14 cellular contexts compared by ENCODE assay signal in the genomic region with DNA sequence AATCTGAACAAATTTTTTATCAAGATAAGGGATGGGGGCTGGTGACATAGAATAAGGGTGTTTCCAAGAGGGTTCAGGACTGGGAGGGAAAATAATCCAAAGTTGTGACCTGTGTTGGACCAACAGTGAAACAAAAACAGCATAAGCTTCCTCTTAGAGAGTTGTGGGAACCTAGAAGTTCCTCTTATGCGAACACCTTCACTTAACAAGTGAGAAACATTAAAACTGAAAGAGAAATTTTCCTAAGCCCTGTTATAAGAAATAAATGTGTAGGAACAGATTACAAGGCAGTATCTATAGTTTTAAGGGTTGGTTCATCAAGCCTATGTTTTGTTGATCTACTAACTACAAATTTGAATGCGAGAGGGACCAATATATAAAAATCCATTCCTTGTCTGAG. TPM values are rescaled to one million over a fixed set of nuclear protein-coding genes. Genes with fewer than 3 reads are reported as not detected.
A peak's percentile ranks its signal among the peaks of the same experiment; 100 is the strongest.
DNase-seq lines count a peak whose midpoint lies in the region; ATAC-seq, FAIRE-seq and TF ChIP-seq lines count a peak whose summit lies in the region.
"Had no signal": no experiment of that assay in that cellular context is flagged by ENCODE, and none has a peak within 500 bp of the region (broad histone marks: within the 10 kb centered on the region; RNA-seq: fewer than 3 reads in every experiment).

No MANE protein-coding gene starts in this region.

- H3K4me1 ChIP-seq in BLaER1 treated with 17β-estradiol and CSF1 and Interleukin-3, amounts not matched to agents 10 nM and 100 nM = peaks cover 19 to 24% (median 20%) of the 10 kb centered on the region in 10 experiments
- H3K4me1 ChIP-seq in spleen = peaks cover 0 to 16% (median 6%) of the 10 kb centered on the region in 6 donors

- H3K9ac ChIP-seq in BLaER1 treated with 17β-estradiol and CSF1 and Interleukin-3, amounts not matched to agents 10 nM and 100 nM = no peak overlapping the region

- WGBS in spleen, 5 donors = 25 to 51% (median 37%) methylated on average over 2 of the region's 2 CpGs

- peak overlapping the region; percentile 42 to 79 (median 64) for H3K4me2 ChIP-seq in BLaER1 treated with 17β-estradiol and CSF1 and Interleukin-3, amounts not matched to agents 10 nM and 100 nM

- H3K36me3 ChIP-seq in BLaER1 treated with 17β-estradiol and CSF1 and Interleukin-3, amounts not matched to agents 10 nM and 100 nM = no peaks in the 10 kb centered on the region
- no peaks in the 10 kb centered on the region for H3K36me3 ChIP-seq in spleen
- H3K36me3 ChIP-seq: thoracic aorta had no signal

- H3K27ac Mint-ChIP-seq in T-cell = no peak overlapping the region
- H3K27ac Mint-ChIP-seq in MCF 10A (ENCODE audit: low read depth, unreplicated experiment) = no peak overlapping the region
- H3K27ac Mint-ChIP-seq: activated CD8-positive, alpha-beta T cell treated with anti-CD3 and anti-CD28 coated beads for 36 hours; activated naive CD8-positive, alpha-beta T cell had no signal

- peak overlapping the region in 1 of 11 experiments; percentile 11; a peak in 2 of 22 replicates for H3K27ac ChIP-seq in BLaER1 treated with 17β-estradiol and CSF1 and Interleukin-3, amounts not matched to agents 10 nM and 100 nM
- H3K27ac ChIP-seq in spleen = peak overlapping the region in 1 of 8 donors; percentile 30
- H3K27ac ChIP-seq: thoracic aorta had no signal

- H3K27me3 Mint-ChIP-seq in T-cell (peaks cover 13 to 19% of the 10 kb centered on the region in 2 donors), MCF 10A (ENCODE audit: insufficient read depth, unreplicated experiment) (no peaks in the 10 kb centered on the region)
- H3K27me3 Mint-ChIP-seq: activated naive CD8-positive, alpha-beta T cell had no signal

- TF ChIP-seq POLR2A in spleen (IDR thresholded peaks at IDR 0.05) = no peak

- H3K4me3 ChIP-seq in BLaER1 treated with 17β-estradiol and CSF1 and Interleukin-3, amounts not matched to agents 10 nM and 100 nM = no peak overlapping the region
- H3K4me3 ChIP-seq in spleen = no peak overlapping the region
- H3K4me3 ChIP-seq: thoracic aorta had no signal

- FAIRE-seq in HTR-8/SVneo (lab: Jason Lieb, UNC) = no peak

- peak; percentile 72 for ATAC-seq in GM19324 (IDR thresholded peaks at IDR 0.05; ENCODE audit: low FRiP score, unreplicated experiment)
- peak; percentile 52 for ATAC-seq in HG02763 (IDR thresholded peaks at IDR 0.05; ENCODE audit: unreplicated experiment)
- peak; percentile 55 for ATAC-seq in HG03469 (IDR thresholded peaks at IDR 0.05; ENCODE audit: unreplicated experiment)
- no peak for ATAC-seq in T-cell (replicated peaks in 1 of 4)
- ATAC-seq: activated CD8-positive, alpha-beta T cell treated with anti-CD3 and anti-CD28 coated beads for 36 hours had no signal

- H3K4me3 Mint-ChIP-seq in T-cell = no peak overlapping the region
- no peak overlapping the region for H3K4me3 Mint-ChIP-seq in MCF 10A (ENCODE audit: unreplicated experiment)
- H3K4me3 Mint-ChIP-seq: activated CD8-positive, alpha-beta T cell treated with anti-CD3 and anti-CD28 coated beads for 36 hours; activated naive CD8-positive, alpha-beta T cell had no signal

- H3K36me3 Mint-ChIP-seq in T-cell (no peaks in the 10 kb centered on the region), MCF 10A (ENCODE audit: insufficient read depth, unreplicated experiment) (no peaks in the 10 kb centered on the region)
- H3K36me3 Mint-ChIP-seq: activated naive CD8-positive, alpha-beta T cell had no signal

- intact Hi-C loops in MCF 10A (cut with micrococcal nuclease) (no loop called here), spleen (cut with DNase I; ENCODE audit: low total_unique reads) (no loop called here)

- H3K4me1 Mint-ChIP-seq in T-cell (peaks cover 2 to 4% (median 2%) of the 10 kb centered on the region in 3 donors), MCF 10A (ENCODE audit: insufficient read depth, unreplicated experiment) (no peaks in the 10 kb centered on the region)

- H3K9me3 Mint-ChIP-seq in T-cell (no peaks in the 10 kb centered on the region), MCF 10A (ENCODE audit: unreplicated experiment) (no peaks in the 10 kb centered on the region)
- H3K9me3 Mint-ChIP-seq: activated CD8-positive, alpha-beta T cell treated with anti-CD3 and anti-CD28 coated beads for 36 hours had no signal

- no TSS peak for BruUV-seq in MCF 10A (replicated peaks; lab: Mats Ljungman, UMichigan)

- DNase-seq in T-cell = no peak
- DNase-seq in MCF 10A (ENCODE audit: unreplicated experiment) = no peak
- no peak for DNase-seq in spleen
- no peak for DNase-seq in HTR-8/SVneo (ENCODE audit: insufficient read length, low spot score)
- DNase-seq: activated CD8-positive, alpha-beta T cell treated with anti-CD3 and anti-CD28 coated beads for 36 hours; mesenchymal stem cell; NCI-H510A treated with DMSO at 0.1 percent for 48 hours; SW 1271 had no signal

- CTCF ChIA-PET in T-cell (lab: Charles Lee) = no interaction called here
- CTCF ChIA-PET in MCF 10A (lab: Yijun Ruan, JAX) = interaction anchor here (0.6 to 0.7 kb wide), 2 partner anchors 8 to 84 kb away, joined by 3 read pairs; no protein-coding TSS in a partner anchor

- H3K9me3 ChIP-seq in BLaER1 treated with 17β-estradiol and CSF1 and Interleukin-3, amounts not matched to agents 10 nM and 100 nM (replicated peaks in 1 of 11) = no peaks in the 10 kb centered on the region
- H3K9me3 ChIP-seq in spleen = no peaks in the 10 kb centered on the region
- H3K9me3 ChIP-seq: thoracic aorta had no signal

- H3K27me3 ChIP-seq in BLaER1 treated with 17β-estradiol and CSF1 and Interleukin-3, amounts not matched to agents 10 nM and 100 nM = no peaks in the 10 kb centered on the region
- H3K27me3 ChIP-seq in spleen (replicated peaks in 1 of 7) = no peaks in the 10 kb centered on the region

- TF ChIP-seq CTCF in MCF 10A (IDR thresholded peaks at IDR 0.05; ENCODE audit: unreplicated experiment) = no peak
- no peak for TF ChIP-seq CTCF in spleen (IDR thresholded peaks at IDR 0.05 in 8 of 11, conservative IDR thresholded peaks at IDR 0.05 in 3 of 11)

- no peaks in the 10 kb centered on the region for H4K20me1 ChIP-seq in BLaER1 treated with 17β-estradiol and CSF1 and Interleukin-3, amounts not matched to agents 10 nM and 100 nM

- POLR2A ChIA-PET in T-cell (lab: Charles Lee) (no interaction called here), MCF 10A (lab: Yijun Ruan, JAX) (no interaction called here)

RNA-seq across cellular contexts. Expression of gene LLPH, which starts 58.4 kb away (rescaled TPM):
- total RNA-seq in T-cell (10 to 100 TPM; 16.6 to 24.3 (median 22.3) TPM), MCF 10A (2022) (43.8 and 44.3 TPM in 2 replicates), spleen (10 to 100 TPM in 4 of 7 donors, 1 to 10 TPM in 3; 6.5 to 21.7 (median 16.9) TPM)
- polyA plus RNA-seq in spleen = 10 to 100 TPM; 13.9 to 21.1 (median 19.1) TPM

Comparison
In these comparisons a context has a peak if more than half of its experiments do, and no peak if none do; other contexts are left out.
1. ATAC-seq: peak in GM19324 (single experiment), HG02763 (single experiment) and HG03469 (single experiment); none in T-cell (0 of 4).